ENCODE assay signal across 2 cellular contexts in genomic region chr7:23397241-23397640, GRCh38.
TF ChIP-seq lines count a peak whose summit lies in the region.

No MANE protein-coding gene starts in this region.

TF ChIP-seq in IMR-90, 13 proteins besides CTCF, POLR2A, EP300 and RAD21:
- no peak for TF ChIP-seq SMC3 (IDR thresholded peaks at IDR 0.05; ENCODE audit: low read depth, low read length)
- TF ChIP-seq CHD1 (IDR thresholded peaks at IDR 0.05; ENCODE audit: low read depth, low read length) = no peak
- no peak for TF ChIP-seq CEBPB (IDR thresholded peaks at IDR 0.05; ENCODE audit: low read depth, low read length)
- TF ChIP-seq USF2 (IDR thresholded peaks at IDR 0.05; ENCODE audit: low read depth, low read length) = no peak
- TF ChIP-seq, protein P1, sequence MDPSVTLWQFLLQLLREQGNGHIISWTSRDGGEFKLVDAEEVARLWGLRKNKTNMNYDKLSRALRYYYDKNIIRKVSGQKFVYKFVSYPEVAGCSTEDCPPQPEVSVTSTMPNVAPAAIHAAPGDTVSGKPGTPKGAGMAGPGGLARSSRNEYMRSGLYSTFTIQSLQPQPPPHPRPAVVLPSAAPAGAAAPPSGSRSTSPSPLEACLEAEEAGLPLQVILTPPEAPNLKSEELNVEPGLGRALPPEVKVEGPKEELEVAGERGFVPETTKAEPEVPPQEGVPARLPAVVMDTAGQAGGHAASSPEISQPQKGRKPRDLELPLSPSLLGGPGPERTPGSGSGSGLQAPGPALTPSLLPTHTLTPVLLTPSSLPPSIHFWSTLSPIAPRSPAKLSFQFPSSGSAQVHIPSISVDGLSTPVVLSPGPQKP (IDR thresholded peaks at IDR 0.05; ENCODE audit: borderline replicate concordance, low read depth, low read length) = no peak
- TF ChIP-seq MAZ (IDR thresholded peaks at IDR 0.05; ENCODE audit: borderline replicate concordance, low read depth, low read length) = no peak
- TF ChIP-seq RCOR1 (IDR thresholded peaks at IDR 0.05; ENCODE audit: insufficient replicate concordance, low read length) = no peak

TF ChIP-seq in GM12878, 131 proteins besides CTCF, POLR2A, EP300 and RAD21:
- no peak for TF ChIP-seq ZSCAN29 (IDR thresholded peaks at IDR 0.05)
TF ChIP-seq in GM12878: peak in this region for 0.
